In the genomic region with DNA sequence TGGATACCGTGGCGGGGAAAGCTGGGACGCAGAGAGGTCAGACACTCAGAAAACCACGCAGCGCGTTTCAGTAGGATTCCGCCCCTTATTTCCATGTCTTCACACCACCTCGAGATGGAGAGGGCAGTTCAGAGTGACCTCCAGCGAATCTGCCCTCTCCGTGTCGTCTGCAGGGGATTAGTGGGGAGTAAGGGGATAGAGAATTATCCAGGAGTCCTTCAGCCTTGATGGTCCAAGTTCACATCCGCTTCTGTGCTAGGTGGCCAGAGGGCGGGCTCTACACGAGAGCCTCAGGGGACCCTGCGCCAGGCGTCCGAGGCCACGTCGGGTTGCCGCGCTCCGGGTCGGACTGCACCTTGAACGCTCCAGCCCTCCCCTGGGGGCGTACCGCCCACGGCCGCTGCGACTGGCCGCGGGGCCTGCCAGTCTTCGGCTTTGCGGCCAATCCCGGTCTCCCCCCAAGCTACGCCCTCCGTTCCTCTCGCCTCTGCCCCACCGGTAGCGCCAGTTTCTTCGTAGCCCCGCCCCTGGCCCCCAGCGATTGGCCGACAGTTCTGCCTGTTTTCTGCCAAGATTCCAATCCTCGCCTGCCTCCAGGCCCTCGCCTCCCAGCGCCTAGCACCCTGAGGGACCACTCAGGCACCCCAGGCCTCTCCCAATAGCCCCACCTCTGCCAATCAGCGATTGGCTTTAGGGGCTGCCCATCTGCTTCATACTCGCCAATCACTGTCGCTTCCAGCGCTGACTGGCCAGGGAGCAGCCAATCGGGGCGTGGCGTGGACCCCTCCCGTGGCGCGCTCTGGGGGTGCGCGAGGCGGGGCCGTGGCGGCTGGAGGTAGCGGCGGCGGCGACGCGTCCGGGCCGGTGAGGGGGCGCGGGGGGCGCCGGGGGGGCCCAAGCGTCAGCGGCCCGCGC, we compare ENCODE assay signal across 8 cellular contexts. TPM values are rescaled to one million over a fixed set of nuclear protein-coding genes. Genes with fewer than 3 reads are reported as not detected.
DNase-seq lines count a peak whose midpoint lies in the region; ATAC-seq and TF ChIP-seq lines count a peak whose summit lies in the region.

A gene with protein sequence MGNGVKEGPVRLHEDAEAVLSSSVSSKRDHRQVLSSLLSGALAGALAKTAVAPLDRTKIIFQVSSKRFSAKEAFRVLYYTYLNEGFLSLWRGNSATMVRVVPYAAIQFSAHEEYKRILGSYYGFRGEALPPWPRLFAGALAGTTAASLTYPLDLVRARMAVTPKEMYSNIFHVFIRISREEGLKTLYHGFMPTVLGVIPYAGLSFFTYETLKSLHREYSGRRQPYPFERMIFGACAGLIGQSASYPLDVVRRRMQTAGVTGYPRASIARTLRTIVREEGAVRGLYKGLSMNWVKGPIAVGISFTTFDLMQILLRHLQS (plus strand): TSS at position 812 of the 915 bp plus-strand sequence. CDS start 32,131 bp downstream, outside the sequence.

- H3K4me3 ChIP-seq in mucosa of rectum (ENCODE audit: low read length in 2 of 2): peak within 1 kb of the TSS; percentile 76 to 88

- peak; percentile 82 for ATAC-seq in GM21717 (IDR thresholded peaks at IDR 0.05; ENCODE audit: unreplicated experiment)

- in situ Hi-C loops in KBM-7 (cut with MboI; ENCODE audit: low pct_unique_long_range_greater_than_20kb, low sequenced_read_pairs): no loop called here

- H3K9me3 Mint-ChIP-seq in activated T-cell treated with anti-CD3 and anti-CD28 coated beads, Interleukin-2, amount 50 U/mL, for 24 hours: no peaks in the 10 kb centered on the region

- no peaks in the 10 kb centered on the region for H3K27me3 Mint-ChIP-seq in activated T-cell treated with anti-CD3 and anti-CD28 coated beads, Interleukin-2, amount 50 U/mL, for 24 hours

- peak within 1 kb of the TSS; percentile 15 to 74 for H3K27ac ChIP-seq in mucosa of rectum (ENCODE audit: low read depth in 2 of 2, low read length in 2 of 2)

- peak within 1 kb of the TSS; percentile 92 for H3K27ac Mint-ChIP-seq in activated T-cell treated with anti-CD3 and anti-CD28 coated beads, Interleukin-2, amount 50 U/mL, for 24 hours

- no peaks in the 10 kb centered on the region for H3K9me3 ChIP-seq in mucosa of rectum (ENCODE audit: control insufficient read depth in 2 of 2, low read length in 2 of 2)

- peak; percentile 99 for DNase-seq in DMS153 (lab: John Stamatoyannopoulos, UW)
- DNase-seq in KBM-7: peak; percentile 100
- peak; percentile 99 for DNase-seq in activated T-cell treated with anti-CD3 and anti-CD28 coated beads, Interleukin-2, amount 50 U/mL, for 24 hours
- DNase-seq in erythroblast (lab: John Stamatoyannopoulos, UW): peak; percentile 100
- peak; percentile 99 for DNase-seq in stimulated activated CD8-positive, alpha-beta memory T cell treated with anti-CD3 and anti-CD28 coated beads, Interleukin-4, amount 100 ng/mL, for 48 hours

- peaks cover 42% of the 10 kb centered on the region for H3K4me1 Mint-ChIP-seq in activated T-cell treated with anti-CD3 and anti-CD28 coated beads, Interleukin-2, amount 50 U/mL, for 24 hours (ENCODE audit: low read depth)

- TF ChIP-seq POLR2A in erythroblast (IDR thresholded peaks at IDR 0.05; ENCODE audit: low read length): peak; percentile 72

- H3K36me3 ChIP-seq in mucosa of rectum (ENCODE audit: control insufficient read depth in 2 of 2, insufficient read depth in 2 of 2, low read length in 2 of 2): peaks cover 0 to 4% of the 10 kb centered on the region in 2 donors

- H3K4me3 Mint-ChIP-seq in activated T-cell treated with anti-CD3 and anti-CD28 coated beads, Interleukin-2, amount 50 U/mL, for 24 hours: peak within 1 kb of the TSS; percentile 80

- peaks cover 17 to 29% of the 10 kb centered on the region in 2 donors for H3K4me1 ChIP-seq in mucosa of rectum (ENCODE audit: control insufficient read depth in 2 of 2, insufficient read depth in 2 of 2, low read length in 2 of 2)

- H3K27me3 ChIP-seq in mucosa of rectum (ENCODE audit: control insufficient read depth in 2 of 2, insufficient read depth in 2 of 2, low read length in 2 of 2): no peaks in the 10 kb centered on the region

- H3K36me3 Mint-ChIP-seq in activated T-cell treated with anti-CD3 and anti-CD28 coated beads, Interleukin-2, amount 50 U/mL, for 24 hours (ENCODE audit: low read depth): peaks cover 48% of the 10 kb centered on the region

- H3K9ac ChIP-seq in mucosa of rectum (ENCODE audit: low read depth in 1 of 2, low read length in 2 of 2): peak within 1 kb of the TSS; percentile 63 to 81

TF ChIP-seq in PFSK-1, 5 proteins besides CTCF, POLR2A, EP300 and RAD21:
- TF ChIP-seq TAF1 (IDR thresholded peaks at IDR 0.05; ENCODE audit: borderline replicate concordance, insufficient read depth, low read length) (no peak), POLR2AphosphoS5 (IDR thresholded peaks at IDR 0.05; ENCODE audit: low read depth, low read length) (peak; percentile 62; the same call in 1 of the 2 replicates), SIN3A (IDR thresholded peaks at IDR 0.05; ENCODE audit: borderline replicate concordance, insufficient read depth, low read length) (no peak), FOXP2 (optimal IDR thresholded peaks at IDR 0.05; ENCODE audit: borderline replicate concordance, extremely low read depth, extremely low read length, insufficient read depth) (peak; percentile 80)
- TF ChIP-seq, protein P1, sequence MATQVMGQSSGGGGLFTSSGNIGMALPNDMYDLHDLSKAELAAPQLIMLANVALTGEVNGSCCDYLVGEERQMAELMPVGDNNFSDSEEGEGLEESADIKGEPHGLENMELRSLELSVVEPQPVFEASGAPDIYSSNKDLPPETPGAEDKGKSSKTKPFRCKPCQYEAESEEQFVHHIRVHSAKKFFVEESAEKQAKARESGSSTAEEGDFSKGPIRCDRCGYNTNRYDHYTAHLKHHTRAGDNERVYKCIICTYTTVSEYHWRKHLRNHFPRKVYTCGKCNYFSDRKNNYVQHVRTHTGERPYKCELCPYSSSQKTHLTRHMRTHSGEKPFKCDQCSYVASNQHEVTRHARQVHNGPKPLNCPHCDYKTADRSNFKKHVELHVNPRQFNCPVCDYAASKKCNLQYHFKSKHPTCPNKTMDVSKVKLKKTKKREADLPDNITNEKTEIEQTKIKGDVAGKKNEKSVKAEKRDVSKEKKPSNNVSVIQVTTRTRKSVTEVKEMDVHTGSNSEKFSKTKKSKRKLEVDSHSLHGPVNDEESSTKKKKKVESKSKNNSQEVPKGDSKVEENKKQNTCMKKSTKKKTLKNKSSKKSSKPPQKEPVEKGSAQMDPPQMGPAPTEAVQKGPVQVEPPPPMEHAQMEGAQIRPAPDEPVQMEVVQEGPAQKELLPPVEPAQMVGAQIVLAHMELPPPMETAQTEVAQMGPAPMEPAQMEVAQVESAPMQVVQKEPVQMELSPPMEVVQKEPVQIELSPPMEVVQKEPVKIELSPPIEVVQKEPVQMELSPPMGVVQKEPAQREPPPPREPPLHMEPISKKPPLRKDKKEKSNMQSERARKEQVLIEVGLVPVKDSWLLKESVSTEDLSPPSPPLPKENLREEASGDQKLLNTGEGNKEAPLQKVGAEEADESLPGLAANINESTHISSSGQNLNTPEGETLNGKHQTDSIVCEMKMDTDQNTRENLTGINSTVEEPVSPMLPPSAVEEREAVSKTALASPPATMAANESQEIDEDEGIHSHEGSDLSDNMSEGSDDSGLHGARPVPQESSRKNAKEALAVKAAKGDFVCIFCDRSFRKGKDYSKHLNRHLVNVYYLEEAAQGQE (IDR thresholded peaks at IDR 0.05; ENCODE audit: insufficient read depth in 1 of 2, low read depth in 2 of 2, low read length in 2 of 2): 0 out of 4 replicates have a peak, but pooled peaks of 1 of the 2 experiments have one; percentile 6

RNA-seq across cellular contexts. Expression of the gene that starts here (rescaled TPM):
- polyA plus RNA-seq in PFSK-1 (2012; ENCODE audit: insufficient read length, low read depth): 5.1 TPM

Comparison
In these comparisons a context has a peak if more than half of its experiments do, and no peak if none do; other contexts are left out.
1. Peak in every context shown above with its lines: DNase-seq, ATAC-seq, H3K4me3 ChIP-seq and H3K27ac ChIP-seq.